13 cellular contexts compared by ENCODE assay signal in genomic region chr5:160169326-160169725, GRCh38. TPM values are rescaled to one million over a fixed set of nuclear protein-coding genes. Genes with fewer than 3 reads are reported as not detected.
DNase-seq lines count a peak whose midpoint lies in the region; ATAC-seq and TF ChIP-seq lines count a peak whose summit lies in the region.
"Had no signal": no experiment of that assay in that cellular context is flagged by ENCODE, and none has a peak within 500 bp of the region (broad histone marks: within the 10 kb centered on the region; RNA-seq: fewer than 3 reads in every experiment).

No MANE protein-coding gene starts in this region.

- ATAC-seq in esophagus mucosa (peak; percentile 14), GM21723 (IDR thresholded peaks at IDR 0.05; ENCODE audit: unreplicated experiment) (no peak), HG03354 (IDR thresholded peaks at IDR 0.05; ENCODE audit: poor library complexity, severe bottlenecking, unreplicated experiment) (no peak), HG02610 (IDR thresholded peaks at IDR 0.05; ENCODE audit: unreplicated experiment) (no peak)
- ATAC-seq: natural killer cell had no signal

- H3K4me3 Mint-ChIP-seq in neural progenitor cell = peak overlapping the region; percentile 16
- H3K4me3 Mint-ChIP-seq: central memory CD8-positive, alpha-beta T cell; natural killer cell had no signal

- H4K20me1 ChIP-seq in neural progenitor cell (ENCODE audit: low read depth) = no peaks in the 10 kb centered on the region

- H3K27me3 Mint-ChIP-seq in neural progenitor cell (ENCODE audit: insufficient read depth, low read depth) = peaks cover 10% of the 10 kb centered on the region

- H3K27ac Mint-ChIP-seq in neural progenitor cell = no peak overlapping the region
- H3K27ac Mint-ChIP-seq: natural killer cell had no signal

- peak overlapping the region; percentile 21 for H3K27ac ChIP-seq in SJSA1
- no peak overlapping the region for H3K27ac ChIP-seq in neural progenitor cell

- H3K36me3 ChIP-seq in BJ (ENCODE audit: control insufficient read depth, insufficient read depth, low read length) (no peaks in the 10 kb centered on the region), SJSA1 (no peaks in the 10 kb centered on the region), neural progenitor cell (no peaks in the 10 kb centered on the region)

- H3K4me1 Mint-ChIP-seq in neural progenitor cell = peaks cover 49% of the 10 kb centered on the region
- H3K4me1 Mint-ChIP-seq: central memory CD8-positive, alpha-beta T cell had no signal

- H3K36me3 Mint-ChIP-seq in neural progenitor cell = peaks cover 2% of the 10 kb centered on the region
- H3K36me3 Mint-ChIP-seq: natural killer cell had no signal

- H3K79me2 ChIP-seq in neural progenitor cell (ENCODE audit: low read depth) = no peaks in the 10 kb centered on the region

- TF ChIP-seq CTCF in BJ (IDR thresholded peaks at IDR 0.05; ENCODE audit: insufficient read depth, low read depth, low read length) = no peak
- no peak for TF ChIP-seq CTCF in neural progenitor cell (IDR thresholded peaks at IDR 0.05)

- H3F3A ChIP-seq in neural progenitor cell (ENCODE audit: low read depth) = peaks cover 31% of the 10 kb centered on the region

- H3K9me3 Mint-ChIP-seq in neural progenitor cell = no peaks in the 10 kb centered on the region
- H3K9me3 Mint-ChIP-seq: central memory CD8-positive, alpha-beta T cell; natural killer cell had no signal

- CTCF ChIA-PET in BJ (lab: Yijun Ruan, JAX) = interaction anchor here (1.1 kb wide), 1 partner anchor 177 kb away, joined by 3 read pairs; no protein-coding TSS in a partner anchor

- H3K9ac ChIP-seq in neural progenitor cell = no peak overlapping the region

- H3K4me1 ChIP-seq in SJSA1 (replicated peaks) = peaks cover 36% of the 10 kb centered on the region
- H3K4me1 ChIP-seq in neural progenitor cell = peaks cover 28% of the 10 kb centered on the region

- H2AFZ ChIP-seq in neural progenitor cell (replicated peaks) = no peak overlapping the region

- POLR2A ChIA-PET in BJ (lab: Charles Lee) = no interaction called here

- H3K27me3 ChIP-seq in BJ (ENCODE audit: control insufficient read depth, insufficient read depth, low read length) = no peaks in the 10 kb centered on the region
- no peaks in the 10 kb centered on the region for H3K27me3 ChIP-seq in SJSA1 (replicated peaks)
- H3K27me3 ChIP-seq in neural progenitor cell = no peaks in the 10 kb centered on the region

- H3K9me3 ChIP-seq in SJSA1 (replicated peaks) (no peaks in the 10 kb centered on the region), neural progenitor cell (ENCODE audit: low read depth) (no peaks in the 10 kb centered on the region)

- H3K4me3 ChIP-seq in BJ (ENCODE audit: low read depth, low read length) (no peak overlapping the region), SJSA1 (no peak overlapping the region), neural progenitor cell (no peak overlapping the region)

- no peak overlapping the region for H3K4me2 ChIP-seq in neural progenitor cell

- DNase-seq in BJ (ENCODE audit: low read depth) (peak; percentile 70), SJSA1 (ENCODE audit: low read depth in 1 of 2, low spot score in 2 of 2) (peak in 1 of 2 experiments; percentile 32), neural progenitor cell (ENCODE audit: low spot score) (no peak), GM19238 (ENCODE audit: insufficient read length, low spot score) (no peak)
- DNase-seq: COR-L47, natural killer cell, NCI-H524, substantia nigra had no signal

RNA-seq across cellular contexts. Expression of gene PWWP2A, which starts 50.1 kb away (rescaled TPM):
- polyA plus RNA-seq in BJ (2011; rRNA removed) = 8.7 and 10.6 TPM in 2 replicates
- 8.4 and 8.7 TPM in 2 replicates for polyA minus RNA-seq in BJ (2011; rRNA and poly(A)+ RNA removed)
- 41.4 and 49.8 TPM in 2 replicates for total RNA-seq in SJSA1 (2014; rRNA removed; shearing (Covaris generic))
- total RNA-seq in esophagus mucosa (9.6 TPM), neural progenitor cell (ENCODE audit: low replicate concordance) (37.1 and 49.0 TPM in 2 replicates)

RNA-seq across cellular contexts. Expression of gene FABP6, which starts 60.0 kb away (rescaled TPM):
- polyA plus RNA-seq in BJ (2011; rRNA removed) = not detected in 2 replicates
- not detected in 2 replicates for polyA minus RNA-seq in BJ (2011; rRNA and poly(A)+ RNA removed)
- not detected in 2 replicates for total RNA-seq in SJSA1 (2014; rRNA removed; shearing (Covaris generic))
- 3.1 TPM for total RNA-seq in esophagus mucosa
- total RNA-seq in neural progenitor cell (ENCODE audit: low replicate concordance) = 0.50 and 4.8 TPM in 2 replicates
- total RNA-seq: natural killer cell had no signal
